17 cellular contexts compared by ENCODE assay signal in the genomic region with DNA sequence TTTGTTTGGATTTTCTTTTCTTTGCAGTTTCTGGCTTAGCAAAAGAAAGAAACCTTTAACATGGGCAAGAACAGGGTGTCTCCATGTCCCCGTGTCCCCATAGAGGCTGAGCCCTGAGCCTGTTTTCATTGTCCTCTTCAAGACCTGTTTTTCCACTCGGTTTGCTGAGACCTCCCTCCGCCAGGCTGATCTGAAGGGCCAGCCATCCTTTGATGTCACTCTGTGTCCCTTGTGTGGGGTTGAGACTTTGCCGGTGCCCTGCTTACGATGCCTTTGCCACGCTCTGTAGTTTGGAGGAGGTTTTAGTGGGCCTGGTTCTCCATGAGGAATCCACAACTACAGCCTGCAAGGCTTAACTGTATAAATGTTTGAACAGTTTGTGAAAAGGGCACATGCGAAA.
"Had no signal": no experiment of that assay in that cellular context is flagged by ENCODE, and none has a peak within 500 bp of the region (broad histone marks: within the 10 kb centered on the region; RNA-seq: fewer than 3 reads in every experiment).

No MANE protein-coding gene starts in this region.

- H3K4me1 ChIP-seq: psoas muscle had no signal

- DNase-seq: activated CD4-positive, alpha-beta T cell treated with anti-CD3 and anti-CD28 coated beads, Interleukin-2, amount 50 U/mL, for 48 hours; activated CD8-positive, alpha-beta memory T cell treated with anti-CD3 and anti-CD28 coated beads, Interleukin-2, amount 10 ng/mL, durations not matched to agents 7 days and 5 days; activated gamma-delta T cell; activated T-cell treated with anti-CD3 and anti-CD28 coated beads, Interleukin-2, amount 50 U/mL, for 24 hours; esophagus squamous epithelium; glutamatergic neuron; immature natural killer cell; lower lobe of right lung; midbrain; occipital lobe; psoas muscle; stimulated activated CD4-positive, alpha-beta T cell treated with anti-CD3 and anti-CD28 coated beads, Interleukin-2, amount 100 ng/mL, for 24 hours; substantia nigra; T-cell had no signal

- H3K27ac ChIP-seq: lower lobe of right lung, psoas muscle had no signal

- H3K4me1 Mint-ChIP-seq: activated CD8-positive, alpha-beta memory T cell treated with anti-CD3 and anti-CD28 coated beads, Interleukin-2, amount 10 ng/mL, durations not matched to agents 7 days and 5 days; immature natural killer cell; T-cell had no signal

- H3K27ac Mint-ChIP-seq: activated CD8-positive, alpha-beta memory T cell treated with anti-CD3 and anti-CD28 coated beads, Interleukin-2, amount 10 ng/mL, durations not matched to agents 7 days and 5 days; activated T-cell treated with anti-CD3 and anti-CD28 coated beads, Interleukin-2, amount 50 U/mL, for 24 hours; immature natural killer cell had no signal

- ATAC-seq: activated CD4-positive, CD25-positive, alpha-beta regulatory T cell treated with anti-CD3 and anti-CD28 coated beads, Interleukin-2, amount 50 U/mL, for 24 hours; activated CD8-positive, alpha-beta memory T cell treated with anti-CD3 and anti-CD28 coated beads, Interleukin-2, amount 10 ng/mL, durations not matched to agents 7 days and 5 days; lower lobe of right lung; psoas muscle; sciatic nerve; T-cell had no signal

- H3K4me3 ChIP-seq: esophagus squamous epithelium, lower lobe of right lung, psoas muscle had no signal

- H3K27me3 Mint-ChIP-seq: activated T-cell treated with anti-CD3 and anti-CD28 coated beads, Interleukin-2, amount 50 U/mL, for 24 hours; T-cell had no signal

- FAIRE-seq: astrocyte had no signal

- H3K9me3 Mint-ChIP-seq: activated T-cell treated with anti-CD3 and anti-CD28 coated beads, Interleukin-2, amount 50 U/mL, for 24 hours; immature natural killer cell; T-cell had no signal

- H3K27me3 ChIP-seq: esophagus squamous epithelium had no signal

- H3K4me3 Mint-ChIP-seq: activated CD8-positive, alpha-beta memory T cell treated with anti-CD3 and anti-CD28 coated beads, Interleukin-2, amount 10 ng/mL, durations not matched to agents 7 days and 5 days; activated T-cell treated with anti-CD3 and anti-CD28 coated beads, Interleukin-2, amount 50 U/mL, for 24 hours; immature natural killer cell; T-cell had no signal

- H3K9me3 ChIP-seq: esophagus squamous epithelium, lower lobe of right lung, psoas muscle had no signal
